8 cellular contexts compared by ENCODE assay signal in the genomic region with DNA sequence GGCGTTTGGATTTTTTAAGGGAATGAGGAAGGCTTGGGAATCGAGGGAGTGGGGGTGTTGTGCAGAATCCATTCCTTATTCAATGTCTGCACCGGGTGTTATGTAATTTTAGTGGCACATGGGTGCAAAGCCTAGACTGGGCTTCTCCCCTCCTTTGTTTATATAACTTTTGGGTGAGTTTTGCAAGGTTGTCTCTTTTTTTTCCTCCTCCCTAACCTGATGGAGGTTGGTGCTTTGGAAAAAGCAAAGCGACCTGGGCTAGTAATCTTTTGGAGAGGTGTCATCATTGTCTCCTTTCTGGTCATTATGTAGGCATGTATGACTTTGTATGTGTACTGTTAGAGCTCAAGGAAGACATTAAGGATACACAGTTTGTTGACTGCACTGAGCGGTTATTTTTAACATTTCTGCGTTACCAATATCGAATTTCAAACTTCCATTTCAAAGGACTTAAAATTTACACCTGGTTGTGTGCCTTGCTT. TPM values are rescaled to one million over a fixed set of nuclear protein-coding genes. Genes with fewer than 3 reads are reported as not detected.
DNase-seq lines count a peak whose midpoint lies in the region; ATAC-seq and TF ChIP-seq lines count a peak whose summit lies in the region.

No MANE protein-coding gene starts in this region.

- intact Hi-C loops in CD14-positive monocyte (cut with micrococcal nuclease), result loop anchor here (10.0 kb wide), 2 partner anchors 827 to 1507 kb away; partner anchors contain the start of genes RFX3 (in 2 of the 2) and PUM3 (in 1 of the 2)

- peaks cover 0 to 3% (median 1%) of the 10 kb centered on the region in 3 donors for H3K27me3 Mint-ChIP-seq in CD14-positive monocyte (ENCODE audit: low read depth in 3 of 3)

- H3K9me3 Mint-ChIP-seq in CD14-positive monocyte, result peaks cover 0 to 2% (median 0%) of the 10 kb centered on the region in 7 donors

- peak overlapping the region; percentile 88 for H3K4me3 ChIP-seq in muscle layer of colon (ENCODE audit: low read depth in 1 of 2, low read length in 2 of 2)

- H3K4me3 Mint-ChIP-seq in CD14-positive monocyte, result peak overlapping the region; percentile 97 to 98

- peak overlapping the region; percentile 94 to 98 (median 97) for H3K27ac Mint-ChIP-seq in CD14-positive monocyte

- TF ChIP-seq CTCF in CD14-positive monocyte (IDR thresholded peaks at IDR 0.05), result no peak

- H3K4me1 Mint-ChIP-seq in CD14-positive monocyte, result peaks cover 54% of the 10 kb centered on the region

- H3K36me3 Mint-ChIP-seq in CD14-positive monocyte, result peaks cover 0 to 3% of the 10 kb centered on the region in 2 donors

- ATAC-seq in HG03439 (IDR thresholded peaks at IDR 0.05; ENCODE audit: unreplicated experiment), result no peak

- DNase-seq in CD14-positive monocyte (ENCODE audit: low spot score), result no peak
- DNase-seq in MV-4-11 (lab: John Stamatoyannopoulos, UW), result peak; percentile 48
- DNase-seq in caudate nucleus (lab: John Stamatoyannopoulos, UW), result peak in 22 of 61 donors; percentile 28 to 73 (median 45)
- no peak for DNase-seq in HuH-7 (ENCODE audit: low spot score)
- no peak for DNase-seq in cortex of kidney (lab: John Stamatoyannopoulos, UW)
- DNase-seq in H4 (ENCODE audit: low spot score), result no peak

- no peaks in the 10 kb centered on the region for H3K27me3 ChIP-seq in muscle layer of colon (ENCODE audit: control insufficient read depth in 1 of 2, insufficient read depth in 2 of 2, low read length in 2 of 2)

- no peaks in the 10 kb centered on the region for H3K9me3 ChIP-seq in muscle layer of colon (ENCODE audit: low read length)

- H3K9ac ChIP-seq in muscle layer of colon (ENCODE audit: low read length), result peak overlapping the region; percentile 78

- peaks cover 56% of the 10 kb centered on the region for H3K4me1 ChIP-seq in muscle layer of colon (ENCODE audit: insufficient read depth, low read length)

- no peaks in the 10 kb centered on the region for H3K36me3 ChIP-seq in muscle layer of colon (ENCODE audit: insufficient read depth, low read length)

- H3K27ac ChIP-seq in caudate nucleus (ENCODE audit: low read depth, low read length), result peak overlapping the region; percentile 96
- peak overlapping the region; percentile 94 for H3K27ac ChIP-seq in muscle layer of colon (ENCODE audit: low read depth, low read length)

RNA-seq across cellular contexts. Expression of gene SMARCA2, which starts 3.1 kb away (rescaled TPM):
- 10 to 100 TPM; 11.0 to 11.8 TPM for polyA plus RNA-seq in CD14-positive monocyte
- 22.3 and 26.7 TPM in 2 replicates for total RNA-seq in H4 (2014; rRNA removed; shearing (Covaris generic))
